ENCODE assay signal across 11 cellular contexts in genomic region chr20:60009826-60010616, GRCh38. TPM values are rescaled to one million over a fixed set of nuclear protein-coding genes. Genes with fewer than 3 reads are reported as not detected.
DNase-seq lines count a peak whose midpoint lies in the region; ATAC-seq, FAIRE-seq and TF ChIP-seq lines count a peak whose summit lies in the region.
"Had no signal": no experiment of that assay in that cellular context is flagged by ENCODE, and none has a peak within 500 bp of the region (broad histone marks: within the 10 kb centered on the region; RNA-seq: fewer than 3 reads in every experiment).

No MANE protein-coding gene starts in this region.

- no peak overlapping the region for H3K4me2 ChIP-seq in keratinocyte (ENCODE audit: control insufficient read depth, extremely low read depth, insufficient read depth, low read depth, low read length)

- no peaks in the 10 kb centered on the region for H4K20me1 ChIP-seq in keratinocyte (ENCODE audit: control insufficient read depth, extremely low read depth, insufficient read depth, low read length)

- no peak for FAIRE-seq in keratinocyte (lab: Jason Lieb, UNC)

- no peak for DNase-seq in BJ (ENCODE audit: low read depth)
- DNase-seq in H7, result peak; percentile 79
- peak; percentile 56 for DNase-seq in SK-MEL-5 (ENCODE audit: low read depth, low spot score)
- no peak for DNase-seq in keratinocyte (ENCODE audit: low read depth, low spot score)
- no peak for DNase-seq in germinal center (ENCODE audit: low spot score)
- no peak for DNase-seq in T1000 (lab: John Stamatoyannopoulos, UW)
- DNase-seq in stimulated activated CD4-positive, alpha-beta T cell treated with anti-CD3 and anti-CD28 coated beads, Interleukin-4, amount 100 ng/mL, for 4 hours, result no peak
- DNase-seq: activated naive CD4-positive, alpha-beta T cell treated with anti-CD3 and anti-CD28 coated beads, Interleukin-2, amount 10 ng/mL, durations not matched to agents 7 days and 5 days; left colon; sigmoid colon had no signal

- ATAC-seq in GM19467 (IDR thresholded peaks at IDR 0.05; ENCODE audit: unreplicated experiment), result no peak
- ATAC-seq: left colon had no signal

- peaks cover 5% of the 10 kb centered on the region for H3K27me3 ChIP-seq in BJ (ENCODE audit: control insufficient read depth, insufficient read depth, low read length)
- H3K27me3 ChIP-seq in H7 (ENCODE audit: control insufficient read depth, insufficient read depth, low read length), result no peaks in the 10 kb centered on the region
- H3K27me3 ChIP-seq in keratinocyte (ENCODE audit: control insufficient read depth, extremely low read depth, insufficient read depth, low read length), result no peaks in the 10 kb centered on the region
- H3K27me3 ChIP-seq: sigmoid colon had no signal

- no peaks in the 10 kb centered on the region for H3K79me2 ChIP-seq in keratinocyte (ENCODE audit: control insufficient read depth, insufficient read depth, low read length)

- H3K9me1 ChIP-seq in keratinocyte (ENCODE audit: control insufficient read depth, extremely low read depth, insufficient read depth, low read length), result no peaks in the 10 kb centered on the region

- in situ Hi-C loops in SK-MEL-5 (cut with HindIII; ENCODE audit: low pct_unique_long_range_greater_than_20kb, low sequenced_read_pairs), result no loop called here

- POLR2A ChIA-PET in BJ (lab: Charles Lee), result no interaction called here

- CTCF ChIA-PET in BJ (lab: Yijun Ruan, JAX), result interaction anchor here (1.2 to 2.0 kb wide), 2 partner anchors 11 to 16 kb away, joined by 3 to 5 read pairs; no protein-coding TSS in a partner anchor

- TF ChIP-seq CTCF in BJ (IDR thresholded peaks at IDR 0.05; ENCODE audit: insufficient read depth, low read depth, low read length) (0 out of 2 replicates have a peak, but pooled peaks have one; percentile 14), keratinocyte (optimal IDR thresholded peaks at IDR 0.05 in 1 of 3, IDR thresholded peaks at IDR 0.05 in 1 of 3, conservative IDR thresholded peaks at IDR 0.05 in 1 of 3; ENCODE audit: extremely low read depth in 1 of 3, insufficient read depth in 2 of 3, low read length in 3 of 3) (peak; percentile 19 to 39 (median 37))

- H3K4me3 ChIP-seq in BJ (ENCODE audit: low read depth, low read length), result no peak overlapping the region
- H3K4me3 ChIP-seq in H7 (ENCODE audit: insufficient read depth, low read depth, low read length), result no peak overlapping the region
- H3K4me3 ChIP-seq in keratinocyte (ENCODE audit: control insufficient read depth in 2 of 3, extremely low read depth in 1 of 3, insufficient read depth in 2 of 3, low read depth in 1 of 3, low read length in 3 of 3), result no peak overlapping the region
- H3K4me3 ChIP-seq: sigmoid colon had no signal

- no peaks in the 10 kb centered on the region for H3K36me3 ChIP-seq in BJ (ENCODE audit: control insufficient read depth, insufficient read depth, low read length)
- no peaks in the 10 kb centered on the region for H3K36me3 ChIP-seq in H7 (replicated peaks; ENCODE audit: control insufficient read depth, insufficient read depth, low read length)
- H3K36me3 ChIP-seq in keratinocyte (ENCODE audit: control insufficient read depth in 2 of 2, extremely low read depth in 1 of 2, insufficient read depth in 2 of 2, low read length in 2 of 2), result no peaks in the 10 kb centered on the region
- H3K36me3 ChIP-seq: sigmoid colon had no signal

- H3K9me3 ChIP-seq in keratinocyte (ENCODE audit: control insufficient read depth, low read depth, low read length), result no peaks in the 10 kb centered on the region
- H3K9me3 ChIP-seq: sigmoid colon had no signal

- peaks cover 15% of the 10 kb centered on the region for H3K4me1 ChIP-seq in keratinocyte (ENCODE audit: control insufficient read depth, extremely low read depth, insufficient read depth, low read length)
- H3K4me1 ChIP-seq: sigmoid colon had no signal

- no peak overlapping the region for H3K9ac ChIP-seq in keratinocyte (ENCODE audit: control insufficient read depth, extremely low read depth, insufficient read depth, low read length)

- no peak overlapping the region for H2AFZ ChIP-seq in keratinocyte (ENCODE audit: control insufficient read depth, low read length)

- no peak overlapping the region for H3K27ac ChIP-seq in keratinocyte (ENCODE audit: control insufficient read depth, insufficient read depth, low read length)
- H3K27ac ChIP-seq: sigmoid colon had no signal

- dilution Hi-C loops in keratinocyte (cut with MboI; ENCODE audit: extremely low pct_ligation_motif_present, low sequenced_read_pairs), result no loop called here

RNA-seq across cellular contexts. Expression of gene CDH26, which starts 51.8 kb away (rescaled TPM):
- 0.17 and 0.18 TPM in 2 replicates for polyA plus RNA-seq in BJ (2011; rRNA removed)
- polyA minus RNA-seq in BJ (2011; rRNA and poly(A)+ RNA removed), result 0.26 and 0.28 TPM in 2 replicates
- total RNA-seq in H7 (2014; rRNA removed; shearing (Covaris generic)), result 1.0 and 3.1 TPM in 2 replicates
- total RNA-seq in SK-MEL-5 (2014; rRNA removed; shearing (Covaris generic)), result 0.27 and 0.45 TPM in 2 replicates
- 0.10 TPM in 1 of 2 replicates, not detected in the other for polyA plus RNA-seq in SK-MEL-5 (2015; cell fraction: cytosol; rRNA removed)
- 4.4 and 9.8 TPM in 2 replicates for polyA plus RNA-seq in SK-MEL-5 (2015; cell fraction: nucleus; rRNA removed)
- 0.76 to 1.1 TPM (median 1.1 TPM) in 3 replicates for polyA plus RNA-seq in keratinocyte
- polyA plus RNA-seq in keratinocyte (2011; ENCODE audit: low read depth), result 0.49 TPM
- polyA plus RNA-seq in keratinocyte (2011; cell fraction: cytosol; rRNA removed), result 0.51 and 0.69 TPM in 2 replicates
- polyA plus RNA-seq in keratinocyte (2011; cell fraction: nucleus; rRNA removed), result 3.2 TPM in 2 replicates
- polyA plus RNA-seq in keratinocyte (2012; ENCODE audit: low replicate concordance), result 0.71 and 1.8 TPM in 2 replicates
- polyA minus RNA-seq in keratinocyte, result 1.2 to 1.9 TPM in 2 of 3 replicates, not detected in the other
- not detected for polyA minus RNA-seq in keratinocyte (2011; cell fraction: cytosol; rRNA and poly(A)+ RNA removed)
- polyA minus RNA-seq in keratinocyte (2011; cell fraction: nucleus; rRNA and poly(A)+ RNA removed), result 1.3 and 1.9 TPM in 2 replicates

Comparison
In these comparisons a context has a peak if more than half of its experiments do, and no peak if none do; other contexts are left out.
1. DNase-seq: peak in H7 (single experiment) and SK-MEL-5 (single experiment); none in BJ (single experiment), keratinocyte (single experiment), germinal center (single experiment), T1000 (single experiment) and stimulated activated CD4-positive, alpha-beta T cell treated with anti-CD3 and anti-CD28 coated beads, Interleukin-4, amount 100 ng/mL, for 4 hours (0 of 2).